ENCODE assay signal across 19 cellular contexts in the genomic region with DNA sequence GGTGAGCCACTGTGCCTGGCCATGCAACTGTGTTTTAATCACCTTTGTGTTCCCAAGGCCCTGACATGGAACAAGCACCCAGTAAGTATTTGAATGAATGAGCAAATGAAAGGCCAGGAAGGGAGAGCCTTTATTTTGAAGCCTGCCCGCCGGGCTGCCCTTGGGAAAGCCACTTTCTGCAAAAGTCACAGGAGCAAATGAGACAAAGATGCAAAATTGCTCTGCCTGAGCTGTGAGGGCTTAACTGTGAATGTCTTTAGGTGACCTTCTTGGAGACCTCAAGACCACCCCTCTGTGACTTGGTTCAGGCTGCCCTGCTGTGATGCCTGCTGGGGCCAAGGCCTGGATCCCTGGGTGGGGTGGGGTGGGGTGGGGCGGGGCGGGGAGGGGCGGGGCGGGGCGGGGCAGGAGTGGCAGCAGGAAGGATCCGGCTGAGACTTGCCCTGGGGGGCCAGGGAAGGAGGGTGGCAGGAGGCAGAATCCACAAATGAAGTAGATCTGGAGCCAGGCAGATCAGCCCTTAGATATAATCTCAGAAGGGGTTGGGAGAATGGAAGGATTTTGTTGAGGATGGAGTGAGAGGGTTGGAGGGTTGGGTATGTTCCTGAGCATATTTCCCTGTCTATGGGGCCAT. TPM values are rescaled to one million over a fixed set of nuclear protein-coding genes. Genes with fewer than 3 reads are reported as not detected.
A peak's percentile ranks its signal among the peaks of the same experiment; 100 is the strongest.
DNase-seq lines count a peak whose midpoint lies in the region; ATAC-seq and TF ChIP-seq lines count a peak whose summit lies in the region.
"Had no signal": no experiment of that assay in that cellular context is flagged by ENCODE, and none has a peak within 500 bp of the region (broad histone marks: within the 10 kb centered on the region; RNA-seq: fewer than 3 reads in every experiment).

No MANE protein-coding gene starts in this region.

- DNase-seq in cardiac septum (ENCODE audit: low spot score) (peak; percentile 38), heart right ventricle (no peak), RWPE2 (ENCODE audit: low spot score) (peak; percentile 15), iPS-NIHi7 (ENCODE audit: extremely low spot score) (peak; percentile 16), suprapubic skin (ENCODE audit: low spot score in 2 of 2) (peak; percentile 18 to 49), NCI-H69 (lab: John Stamatoyannopoulos, UW) (no peak), HUDEP-2 (lab: John Stamatoyannopoulos, UW; ENCODE audit: unreplicated experiment in 76 of 76) (no peak), NK-92 (lab: John Stamatoyannopoulos, UW; ENCODE audit: unreplicated experiment) (no peak)
- DNase-seq: BE2C; Caco-2; CD4-positive, CD25-positive, alpha-beta regulatory T cell; GF-D8; HFFc6; NCI-H1417 treated with DMSO at 0.1 percent for 48 hours; NCI-H2029; NCI-H345; NCI-H526 treated with DMSO at 0.1 percent for 48 hours; SJCRH30 had no signal

- peaks cover 0 to 7% (median 0%) of the 10 kb centered on the region in 11 donors for H3K9me3 ChIP-seq in heart right ventricle
- H3K9me3 ChIP-seq in RWPE2 (ENCODE audit: severe bottlenecking): no peaks in the 10 kb centered on the region
- no peaks in the 10 kb centered on the region for H3K9me3 ChIP-seq in suprapubic skin
- H3K9me3 ChIP-seq: BE2C, Caco-2 had no signal

- H3K36me3 ChIP-seq in heart right ventricle (no peaks in the 10 kb centered on the region), RWPE2 (ENCODE audit: low read depth) (no peaks in the 10 kb centered on the region), suprapubic skin (no peaks in the 10 kb centered on the region)
- H3K36me3 ChIP-seq: BE2C, SJCRH30 had no signal

- ATAC-seq in heart right ventricle: no peak
- no peak for ATAC-seq in RWPE2 (ENCODE audit: low read depth)

- H3K4me3 ChIP-seq in heart right ventricle (no peak overlapping the region), RWPE2 (ENCODE audit: severe bottlenecking) (no peak overlapping the region), suprapubic skin (no peak overlapping the region)
- H3K4me3 ChIP-seq: SJCRH30 had no signal

- intact Hi-C loops in cardiac septum (cut with DNase I): no loop called here
- intact Hi-C loops in heart right ventricle (cut with DNase I): no loop called here

- H3K27ac ChIP-seq in heart right ventricle (no peak overlapping the region), RWPE2 (ENCODE audit: poor library complexity, severe bottlenecking) (no peak overlapping the region), suprapubic skin (no peak overlapping the region)
- H3K27ac ChIP-seq: RWPE1, SJCRH30 had no signal

- peaks cover 0 to 31% (median 12%) of the 10 kb centered on the region in 7 donors for H3K27me3 ChIP-seq in heart right ventricle
- no peaks in the 10 kb centered on the region for H3K27me3 ChIP-seq in RWPE2 (ENCODE audit: insufficient read depth, poor library complexity, severe bottlenecking)
- peaks cover 2% of the 10 kb centered on the region for H3K27me3 ChIP-seq in suprapubic skin
- H3K27me3 ChIP-seq: BE2C had no signal

- TF ChIP-seq EP300 in suprapubic skin (IDR thresholded peaks at IDR 0.05): no peak

- no peak for TF ChIP-seq POLR2A in suprapubic skin (IDR thresholded peaks at IDR 0.05)

- TF ChIP-seq CTCF in heart right ventricle (IDR thresholded peaks at IDR 0.05): no peak
- no peak for TF ChIP-seq CTCF in RWPE2 (IDR thresholded peaks at IDR 0.05; ENCODE audit: poor library complexity, severe bottlenecking)
- no peak for TF ChIP-seq CTCF in suprapubic skin (IDR thresholded peaks at IDR 0.05)

- peaks cover 0 to 12% (median 0%) of the 10 kb centered on the region in 9 donors for H3K4me1 ChIP-seq in heart right ventricle
- no peaks in the 10 kb centered on the region for H3K4me1 ChIP-seq in RWPE2 (ENCODE audit: insufficient read depth, poor library complexity, severe bottlenecking)
- H3K4me1 ChIP-seq in suprapubic skin: no peaks in the 10 kb centered on the region
- H3K4me1 ChIP-seq: BE2C, SJCRH30 had no signal

- WGBS in heart right ventricle, 2 donors: 43 to 66% methylated on average over 8 of the region's 8 CpGs
- 73% methylated on average over 3 of the region's 8 CpGs for WGBS in suprapubic skin

RNA-seq across cellular contexts. Expression of a gene that starts 54.0 kb away (rescaled TPM):
- total RNA-seq in cardiac septum: 0.51 TPM
- 1 to 10 TPM in 2 of 10 donors, under 1 TPM in 8; 0.15 to 5.9 (median 0.40) TPM for total RNA-seq in heart right ventricle
- under 1 TPM; 0.07 to 0.35 TPM for polyA plus RNA-seq in heart right ventricle
- total RNA-seq in suprapubic skin: 10 to 100 TPM in 3 of 4 donors, 1 to 10 TPM in 1; 7.9 to 18.7 (median 13.8) TPM
- total RNA-seq: HFFc6 had no signal

Comparison
In these comparisons a context has a peak if more than half of its experiments do, and no peak if none do; other contexts are left out.
1. DNase-seq: peak in cardiac septum (single experiment), RWPE2 (single experiment), iPS-NIHi7 (single experiment) and suprapubic skin (2 of 2); none in heart right ventricle (0 of 2), NCI-H69 (single experiment), HUDEP-2 (0 of 76) and NK-92 (single experiment).